ENCODE assay signal across 18 cellular contexts in genomic region chr6:49072146-49072545, GRCh38.
DNase-seq lines count a peak whose midpoint lies in the region; ATAC-seq, FAIRE-seq and TF ChIP-seq lines count a peak whose summit lies in the region.
"Had no signal": no experiment of that assay in that cellular context is flagged by ENCODE, and none has a peak within 500 bp of the region (broad histone marks: within the 10 kb centered on the region; RNA-seq: fewer than 3 reads in every experiment).

No MANE protein-coding gene starts in this region.

- H3K27ac ChIP-seq in SK-N-MC (peak overlapping the region; percentile 98), keratinocyte (ENCODE audit: control insufficient read depth, insufficient read depth, low read length) (no peak overlapping the region)
- H3K27ac ChIP-seq: HL-60, SJCRH30 had no signal

- H3K9ac ChIP-seq in SK-N-MC (ENCODE audit: insufficient read length) (no peak overlapping the region), keratinocyte (ENCODE audit: control insufficient read depth, extremely low read depth, insufficient read depth, low read length) (no peak overlapping the region)

- no peaks in the 10 kb centered on the region for H4K20me1 ChIP-seq in keratinocyte (ENCODE audit: control insufficient read depth, extremely low read depth, insufficient read depth, low read length)

- TF ChIP-seq POLR2A in lower leg skin (IDR thresholded peaks at IDR 0.05), result no peak

- H3K4me2 ChIP-seq in keratinocyte (ENCODE audit: control insufficient read depth, extremely low read depth, insufficient read depth, low read depth, low read length), result no peak overlapping the region

- H3K4me3 ChIP-seq in SK-N-MC, result peak overlapping the region; percentile 42
- H3K4me3 ChIP-seq in keratinocyte (ENCODE audit: control insufficient read depth in 2 of 3, extremely low read depth in 1 of 3, insufficient read depth in 2 of 3, low read depth in 1 of 3, low read length in 3 of 3), result no peak overlapping the region
- H3K4me3 ChIP-seq in lower leg skin (ENCODE audit: low read depth, poor library complexity, severe bottlenecking), result no peak overlapping the region
- H3K4me3 ChIP-seq: SJCRH30 had no signal

- no peaks in the 10 kb centered on the region for H3K27me3 ChIP-seq in keratinocyte (ENCODE audit: control insufficient read depth, extremely low read depth, insufficient read depth, low read length)
- H3K27me3 ChIP-seq: SJCRH30 had no signal

- no peak for ATAC-seq in left ventricle myocardium superior

- H3K79me2 ChIP-seq in keratinocyte (ENCODE audit: control insufficient read depth, insufficient read depth, low read length), result no peaks in the 10 kb centered on the region

- dilution Hi-C loops in keratinocyte (cut with MboI; ENCODE audit: extremely low pct_ligation_motif_present, low sequenced_read_pairs), result no loop called here

- intact Hi-C loops in left ventricle myocardium superior (cut with micrococcal nuclease) (no loop called here), lower leg skin (cut with DNase I; ENCODE audit: low total_unique reads) (no loop called here)

- H3K9me3 ChIP-seq in SK-N-MC (ENCODE audit: low read depth, low read length), result peaks cover 4% of the 10 kb centered on the region; the same call in 1 of the 2 replicates
- no peaks in the 10 kb centered on the region for H3K9me3 ChIP-seq in keratinocyte (ENCODE audit: control insufficient read depth, low read depth, low read length)
- H3K9me3 ChIP-seq: SJCRH30 had no signal

- H3K4me1 ChIP-seq in keratinocyte (ENCODE audit: control insufficient read depth, extremely low read depth, insufficient read depth, low read length), result no peaks in the 10 kb centered on the region
- H3K4me1 ChIP-seq: SJCRH30 had no signal

- WGBS in lower leg skin, 2 donors, result 74 to 90% methylated on average over 1 of the region's 1 CpG

- TF ChIP-seq CTCF in keratinocyte (optimal IDR thresholded peaks at IDR 0.05 in 1 of 3, IDR thresholded peaks at IDR 0.05 in 1 of 3, conservative IDR thresholded peaks at IDR 0.05 in 1 of 3; ENCODE audit: extremely low read depth in 1 of 3, insufficient read depth in 2 of 3, low read length in 3 of 3) (no peak), lower leg skin (IDR thresholded peaks at IDR 0.05) (no peak)

- H3K9me1 ChIP-seq in keratinocyte (ENCODE audit: control insufficient read depth, extremely low read depth, insufficient read depth, low read length), result no peaks in the 10 kb centered on the region

- FAIRE-seq in keratinocyte (lab: Jason Lieb, UNC), result no peak
- FAIRE-seq: G401.6 had no signal

- H2AFZ ChIP-seq in keratinocyte (ENCODE audit: control insufficient read depth, low read length), result peak overlapping the region; percentile 18

- no peaks in the 10 kb centered on the region for H3K36me3 ChIP-seq in SK-N-MC (ENCODE audit: insufficient read depth, low read length)
- no peaks in the 10 kb centered on the region for H3K36me3 ChIP-seq in keratinocyte (ENCODE audit: control insufficient read depth in 2 of 2, extremely low read depth in 1 of 2, insufficient read depth in 2 of 2, low read length in 2 of 2)
- H3K36me3 ChIP-seq: SJCRH30 had no signal

- DNase-seq in EH (ENCODE audit: low read depth), result peak; percentile 3
- peak; percentile 20 for DNase-seq in LHCN-M2 (ENCODE audit: low read depth)
- peak; percentile 80 for DNase-seq in SK-N-MC (ENCODE audit: low read depth, low spot score)
- no peak for DNase-seq in keratinocyte (ENCODE audit: low read depth, low spot score)
- no peak for DNase-seq in left ventricle myocardium superior
- DNase-seq in NCI-H2227 (lab: John Stamatoyannopoulos, UW; ENCODE audit: unreplicated experiment), result no peak
- no peak for DNase-seq in lower leg skin (ENCODE audit: low spot score in 2 of 2)
- DNase-seq: DMS79 treated with DMSO at 0.1 percent for 48 hours, H9, Kasumi-1, NCI-H1694 treated with DMSO at 0.1 percent for 48 hours, NCI-H2227 treated with DMSO at 0.1 percent for 48 hours, NCI-H510A treated with DMSO at 0.1 percent for 48 hours, NCI-H82, OCI-M1, SJCRH30 had no signal

Comparison
In these comparisons a context has a peak if more than half of its experiments do, and no peak if none do; other contexts are left out.
1. DNase-seq: peak in EH (single experiment), LHCN-M2 (single experiment) and SK-N-MC (single experiment); none in keratinocyte (single experiment), left ventricle myocardium superior (single experiment), NCI-H2227 (single experiment) and lower leg skin (0 of 2).